Comparison of ENCODE assay signal across 11 cellular contexts in genomic region chr1:85584264-85584781, GRCh38. TPM values are rescaled to one million over a fixed set of nuclear protein-coding genes. Genes with fewer than 3 reads are reported as not detected.
DNase-seq lines count a peak whose midpoint lies in the region; ATAC-seq, FAIRE-seq and TF ChIP-seq lines count a peak whose summit lies in the region.
"Had no signal": no experiment of that assay in that cellular context is flagged by ENCODE, and none has a peak within 500 bp of the region (broad histone marks: within the 10 kb centered on the region; RNA-seq: fewer than 3 reads in every experiment).

No MANE protein-coding gene starts in this region.

- peak overlapping the region; percentile 100 for H3K27ac Mint-ChIP-seq in astrocyte (ENCODE audit: unreplicated experiment)

- H3K36me3 ChIP-seq in heart left ventricle, result peaks cover 0 to 27% (median 18%) of the 10 kb centered on the region in 9 donors
- peaks cover 26% of the 10 kb centered on the region for H3K36me3 ChIP-seq in astrocyte (ENCODE audit: insufficient read depth, low read length)
- peaks cover 0 to 27% (median 2%) of the 10 kb centered on the region in 4 donors for H3K36me3 ChIP-seq in upper lobe of left lung
- no peaks in the 10 kb centered on the region for H3K36me3 ChIP-seq in colonic mucosa
- H3K36me3 ChIP-seq in ovary, result no peaks in the 10 kb centered on the region

- H3K4me1 Mint-ChIP-seq in astrocyte (ENCODE audit: low read depth, unreplicated experiment), result peaks cover 32% of the 10 kb centered on the region

- H3K4me1 ChIP-seq in heart left ventricle (peaks cover 0 to 40% (median 20%) of the 10 kb centered on the region in 12 donors), astrocyte (ENCODE audit: insufficient read depth, low read length) (peaks cover 6% of the 10 kb centered on the region), upper lobe of left lung (peaks cover 5 to 47% (median 16%) of the 10 kb centered on the region in 4 donors), colonic mucosa (no peaks in the 10 kb centered on the region), ovary (ENCODE audit: insufficient read depth) (peaks cover 3% of the 10 kb centered on the region)

- no peak for TF ChIP-seq POLR2A in heart left ventricle (IDR thresholded peaks at IDR 0.05)
- TF ChIP-seq POLR2A in upper lobe of left lung (IDR thresholded peaks at IDR 0.05), result peak in 1 of 4 donors; percentile 23
- TF ChIP-seq POLR2A in ovary (IDR thresholded peaks at IDR 0.05), result no peak

- peak overlapping the region; percentile 96 for H3K4me2 ChIP-seq in astrocyte (ENCODE audit: low read length)

- H3K79me2 ChIP-seq in astrocyte (ENCODE audit: insufficient read depth, low read length), result peaks cover 36% of the 10 kb centered on the region

- H3K4me3 ChIP-seq in heart left ventricle, result peak overlapping the region in 2 of 12 donors; percentile 89 to 91
- peak overlapping the region; percentile 100 for H3K4me3 ChIP-seq in astrocyte (ENCODE audit: insufficient read depth, low read depth, low read length)
- peak overlapping the region in 1 of 4 donors; percentile 73 for H3K4me3 ChIP-seq in upper lobe of left lung
- no peak overlapping the region for H3K4me3 ChIP-seq in colonic mucosa
- no peak overlapping the region for H3K4me3 ChIP-seq in ovary

- 31 to 38% (median 35%) methylated on average over 5 of the region's 5 CpGs for WGBS in heart left ventricle, 4 donors
- 38 to 43% methylated on average over 5 of the region's 5 CpGs for WGBS in upper lobe of left lung, 2 donors
- WGBS in ovary, 3 donors, result 20 to 30% (median 25%) methylated on average over 5 of the region's 5 CpGs

- peak overlapping the region; percentile 93 for H3K4me3 Mint-ChIP-seq in astrocyte (ENCODE audit: unreplicated experiment)

- peak overlapping the region in 7 of 12 donors; percentile 8 to 100 (median 36) for H3K27ac ChIP-seq in heart left ventricle
- peak overlapping the region; percentile 97 for H3K27ac ChIP-seq in astrocyte (ENCODE audit: low read depth, low read length)
- peak overlapping the region in 3 of 4 donors; percentile 18 to 45 (median 24) for H3K27ac ChIP-seq in upper lobe of left lung
- H3K27ac ChIP-seq in colonic mucosa, result no peak overlapping the region
- H3K27ac ChIP-seq in ovary, result no peak overlapping the region

- intact Hi-C loops in heart left ventricle (cut with DNase I) (loop anchor here (5.0 to 10.0 kb wide), 10 partner anchors 70 to 277 kb away; partner anchors contain the start of genes ZNHIT6 (in 3 of the 10) and DDAH1 (in 1 of the 10)), cardiac septum (cut with DNase I) (loop anchor here (5.0 kb wide), 2 partner anchors 108 to 123 kb away; partner anchors contain the start of gene ZNHIT6), colonic mucosa (cut with DNase I) (loop anchor here (5.0 kb wide), 1 partner anchor 277 kb away; no protein-coding TSS in a partner anchor), ovary (cut with DNase I) (loop anchor here in 1 of 4 donors (10.0 kb wide), 1 partner anchor 280 kb away; no protein-coding TSS in a partner anchor)

- no peak for ATAC-seq in heart left ventricle
- peak in 1 of 2 donors; percentile 21 for ATAC-seq in upper lobe of left lung (ENCODE audit: low FRiP score in 2 of 2)
- ATAC-seq in HG02571 (IDR thresholded peaks at IDR 0.05; ENCODE audit: unreplicated experiment), result no peak

- no peak for DNase-seq in heart left ventricle
- no peak for DNase-seq in cardiac septum (ENCODE audit: low spot score)
- peak; percentile 92 for DNase-seq in astrocyte (ENCODE audit: low read depth)
- DNase-seq in iris pigment epithelial cell (ENCODE audit: low read depth), result peak; percentile 90
- no peak for DNase-seq in upper lobe of left lung
- no peak for DNase-seq in colonic mucosa
- DNase-seq in ovary, result no peak
- DNase-seq: NCI-H524, small intestine had no signal

- TF ChIP-seq CTCF in heart left ventricle (IDR thresholded peaks at IDR 0.05) (no peak), astrocyte (IDR thresholded peaks at IDR 0.05; ENCODE audit: insufficient read depth, low read depth, low read length) (no peak), upper lobe of left lung (IDR thresholded peaks at IDR 0.05) (no peak), colonic mucosa (IDR thresholded peaks at IDR 0.05) (no peak), ovary (IDR thresholded peaks at IDR 0.05) (no peak)

- peak; percentile 78 for FAIRE-seq in astrocyte (lab: Jason Lieb, UNC)
- FAIRE-seq: A204.1, small intestine had no signal

- no peaks in the 10 kb centered on the region for H3K27me3 Mint-ChIP-seq in astrocyte (ENCODE audit: low read depth, unreplicated experiment)

- peaks cover 1% of the 10 kb centered on the region for H3K9me3 Mint-ChIP-seq in astrocyte (ENCODE audit: unreplicated experiment)

- H3K9ac ChIP-seq in astrocyte (ENCODE audit: low read length) (peak overlapping the region; percentile 100), colonic mucosa (ENCODE audit: low read depth in 2 of 2, low read length in 2 of 2) (no peak overlapping the region)

- H3K9me3 ChIP-seq in heart left ventricle (peaks cover 0 to 5% (median 0%) of the 10 kb centered on the region in 12 donors), astrocyte (ENCODE audit: insufficient read depth, low read depth, low read length) (no peaks in the 10 kb centered on the region), upper lobe of left lung (no peaks in the 10 kb centered on the region), colonic mucosa (no peaks in the 10 kb centered on the region), ovary (no peaks in the 10 kb centered on the region)

- peaks cover 22% of the 10 kb centered on the region for H3K36me3 Mint-ChIP-seq in astrocyte (ENCODE audit: low read depth, unreplicated experiment)

- no peak overlapping the region for H2AFZ ChIP-seq in astrocyte (ENCODE audit: low read depth, low read length)

- no peak for TF ChIP-seq EP300 in upper lobe of left lung (IDR thresholded peaks at IDR 0.05)
- TF ChIP-seq EP300 in ovary (IDR thresholded peaks at IDR 0.05), result no peak

- peaks cover 0 to 24% (median 0%) of the 10 kb centered on the region in 9 donors for H3K27me3 ChIP-seq in heart left ventricle
- no peaks in the 10 kb centered on the region for H3K27me3 ChIP-seq in astrocyte (ENCODE audit: insufficient read depth, low read length)
- peaks cover 0 to 3% (median 0%) of the 10 kb centered on the region in 4 donors for H3K27me3 ChIP-seq in upper lobe of left lung
- no peaks in the 10 kb centered on the region for H3K27me3 ChIP-seq in colonic mucosa
- no peaks in the 10 kb centered on the region for H3K27me3 ChIP-seq in ovary

- H4K20me1 ChIP-seq in astrocyte (ENCODE audit: insufficient read depth, low read length), result peaks cover 38% of the 10 kb centered on the region

RNA-seq across cellular contexts. Expression of gene CCN1, which starts 3.8 kb away (rescaled TPM):
- total RNA-seq in heart left ventricle, result 100 to 1,000 TPM in 1 of 9 donors, 10 to 100 TPM in 8; 12.0 to 213 (median 48.9) TPM
- 100 to 1,000 TPM in 1 of 2 donors, 10 to 100 TPM in 1; 31.0 to 253 TPM for polyA plus RNA-seq in heart left ventricle
- total RNA-seq in cardiac septum, result 143 TPM
- total RNA-seq in astrocyte, result 624 and 672 TPM in 2 replicates
- 100 to 1,000 TPM; 103 to 249 (median 162) TPM for total RNA-seq in upper lobe of left lung
- 10 to 100 TPM; 15.6 to 44.7 TPM for total RNA-seq in colonic mucosa
- total RNA-seq in ovary, result 100 to 1,000 TPM in 2 of 7 donors, 10 to 100 TPM in 5; 14.3 to 247 (median 45.9) TPM
- polyA plus RNA-seq in ovary, result 100 to 1,000 TPM in 1 of 2 donors, 10 to 100 TPM in 1; 43.9 to 197 TPM

Comparison
In these comparisons a context has a peak if more than half of its experiments do, and no peak if none do; other contexts are left out.
1. DNase-seq: peak in astrocyte (single experiment) and iris pigment epithelial cell (single experiment); none in heart left ventricle (0 of 5), cardiac septum (single experiment), upper lobe of left lung (0 of 2), colonic mucosa (single experiment) and ovary (0 of 5).
2. H3K27ac ChIP-seq: peak in heart left ventricle (7 of 12), astrocyte (single experiment) and upper lobe of left lung (3 of 4); none in colonic mucosa (single experiment) and ovary (0 of 2).